Comparison of ENCODE assay signal across 2 cellular contexts in the genomic region with DNA sequence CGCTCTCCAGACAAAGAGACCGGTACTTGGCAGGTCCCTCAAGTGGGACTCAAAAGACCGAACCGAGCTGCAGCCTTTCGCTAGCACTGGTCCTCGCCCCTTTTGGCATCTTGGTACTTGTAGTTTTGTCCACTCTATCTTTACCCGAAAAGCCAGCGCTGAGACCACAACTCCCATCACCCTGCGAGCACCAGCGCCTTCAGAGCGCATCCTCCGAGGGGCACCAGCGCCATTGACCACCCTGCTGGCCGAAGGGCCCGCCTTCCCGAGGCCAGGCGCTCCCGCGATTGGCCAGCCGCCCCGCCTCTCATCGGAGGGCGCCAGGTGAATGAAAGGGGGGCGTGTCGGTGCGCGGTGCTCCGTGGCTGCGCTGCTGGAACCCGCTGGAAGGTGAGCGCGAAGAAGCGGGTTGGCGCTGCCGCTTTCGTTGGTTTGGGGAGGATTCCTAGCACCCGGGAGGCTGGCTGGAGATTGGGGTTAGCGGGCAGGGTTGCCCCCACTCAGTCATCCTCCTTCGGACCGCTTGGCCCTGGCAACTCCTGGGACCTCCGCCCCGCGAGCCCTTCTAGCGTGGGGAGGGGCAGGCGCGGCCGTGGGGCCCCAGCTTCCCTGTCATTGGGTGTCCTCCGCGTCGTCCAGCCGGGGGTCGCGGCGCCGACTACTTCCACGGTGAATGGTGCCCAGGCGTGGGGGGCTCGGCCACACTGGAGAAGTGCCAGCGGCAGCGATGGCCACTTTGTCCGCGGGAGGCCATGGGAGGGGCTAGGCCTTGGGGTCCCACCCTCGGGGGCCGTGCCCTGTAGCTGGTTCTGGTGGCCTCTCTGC.
A peak's percentile ranks its signal among the peaks of the same experiment; 100 is the strongest.
TF ChIP-seq lines count a peak whose summit lies in the region.

Gene ZBTB8B, plus strand, starts transcription at position 357 of the 825 bp plus-strand sequence. CDS start 5,553 bp downstream, outside the sequence.

TF ChIP-seq in IMR-90, 13 proteins besides CTCF, POLR2A, EP300 and RAD21:
- TF ChIP-seq CHD1 (IDR thresholded peaks at IDR 0.05; ENCODE audit: low read depth, low read length) = no peak
- no peak for TF ChIP-seq RCOR1 (IDR thresholded peaks at IDR 0.05; ENCODE audit: insufficient replicate concordance, low read length)
- TF ChIP-seq MAFK (IDR thresholded peaks at IDR 0.05; ENCODE audit: low read depth, low read length) = no peak
- TF ChIP-seq FOS (IDR thresholded peaks at IDR 0.05; ENCODE audit: low read depth, low read length) = no peak
- no peak for TF ChIP-seq NFE2L2 (IDR thresholded peaks at IDR 0.05; ENCODE audit: low read depth, low read length)
- no peak for TF ChIP-seq MXI1 (IDR thresholded peaks at IDR 0.05; ENCODE audit: borderline replicate concordance, low read depth, low read length)
- TF ChIP-seq SMC3 (IDR thresholded peaks at IDR 0.05; ENCODE audit: low read depth, low read length) = no peak
- TF ChIP-seq, protein P1, sequence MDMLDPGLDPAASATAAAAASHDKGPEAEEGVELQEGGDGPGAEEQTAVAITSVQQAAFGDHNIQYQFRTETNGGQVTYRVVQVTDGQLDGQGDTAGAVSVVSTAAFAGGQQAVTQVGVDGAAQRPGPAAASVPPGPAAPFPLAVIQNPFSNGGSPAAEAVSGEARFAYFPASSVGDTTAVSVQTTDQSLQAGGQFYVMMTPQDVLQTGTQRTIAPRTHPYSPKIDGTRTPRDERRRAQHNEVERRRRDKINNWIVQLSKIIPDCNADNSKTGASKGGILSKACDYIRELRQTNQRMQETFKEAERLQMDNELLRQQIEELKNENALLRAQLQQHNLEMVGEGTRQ (IDR thresholded peaks at IDR 0.05; ENCODE audit: low read depth, low read length) = no peak
- TF ChIP-seq BHLHE40 (IDR thresholded peaks at IDR 0.05; ENCODE audit: low read depth, low read length) = no peak
- no peak for TF ChIP-seq CEBPB (IDR thresholded peaks at IDR 0.05; ENCODE audit: low read depth, low read length)
- TF ChIP-seq ELK1 (IDR thresholded peaks at IDR 0.05; ENCODE audit: borderline replicate concordance, low read depth, low read length) = no peak
- no peak for TF ChIP-seq RFX5 (IDR thresholded peaks at IDR 0.05; ENCODE audit: low read depth, low read length)

TF ChIP-seq in SK-N-SH, 30 proteins besides CTCF, POLR2A, EP300 and RAD21 (continued from another document):
- peak; percentile 99 for TF ChIP-seq PBX3 (IDR thresholded peaks at IDR 0.05)
- TF ChIP-seq TAF1 (IDR thresholded peaks at IDR 0.05; ENCODE audit: borderline replicate concordance, low read depth, low read length) = no peak
- TF ChIP-seq, protein P2, sequence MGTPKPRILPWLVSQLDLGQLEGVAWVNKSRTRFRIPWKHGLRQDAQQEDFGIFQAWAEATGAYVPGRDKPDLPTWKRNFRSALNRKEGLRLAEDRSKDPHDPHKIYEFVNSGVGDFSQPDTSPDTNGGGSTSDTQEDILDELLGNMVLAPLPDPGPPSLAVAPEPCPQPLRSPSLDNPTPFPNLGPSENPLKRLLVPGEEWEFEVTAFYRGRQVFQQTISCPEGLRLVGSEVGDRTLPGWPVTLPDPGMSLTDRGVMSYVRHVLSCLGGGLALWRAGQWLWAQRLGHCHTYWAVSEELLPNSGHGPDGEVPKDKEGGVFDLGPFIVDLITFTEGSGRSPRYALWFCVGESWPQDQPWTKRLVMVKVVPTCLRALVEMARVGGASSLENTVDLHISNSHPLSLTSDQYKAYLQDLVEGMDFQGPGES (IDR thresholded peaks at IDR 0.05; ENCODE audit: low read depth, low read length) = no peak
- peak; percentile 70 for TF ChIP-seq NRF1 (IDR thresholded peaks at IDR 0.05; ENCODE audit: low read depth, low read length)
- no peak; the same call in 1 of the 2 replicates for TF ChIP-seq SIN3A (IDR thresholded peaks at IDR 0.05; ENCODE audit: borderline replicate concordance, low read depth, low read length)
- TF ChIP-seq EZH2phosphoT487 (IDR thresholded peaks at IDR 0.05; ENCODE audit: borderline replicate concordance, low read depth) = no peak
- TF ChIP-seq, protein P3, sequence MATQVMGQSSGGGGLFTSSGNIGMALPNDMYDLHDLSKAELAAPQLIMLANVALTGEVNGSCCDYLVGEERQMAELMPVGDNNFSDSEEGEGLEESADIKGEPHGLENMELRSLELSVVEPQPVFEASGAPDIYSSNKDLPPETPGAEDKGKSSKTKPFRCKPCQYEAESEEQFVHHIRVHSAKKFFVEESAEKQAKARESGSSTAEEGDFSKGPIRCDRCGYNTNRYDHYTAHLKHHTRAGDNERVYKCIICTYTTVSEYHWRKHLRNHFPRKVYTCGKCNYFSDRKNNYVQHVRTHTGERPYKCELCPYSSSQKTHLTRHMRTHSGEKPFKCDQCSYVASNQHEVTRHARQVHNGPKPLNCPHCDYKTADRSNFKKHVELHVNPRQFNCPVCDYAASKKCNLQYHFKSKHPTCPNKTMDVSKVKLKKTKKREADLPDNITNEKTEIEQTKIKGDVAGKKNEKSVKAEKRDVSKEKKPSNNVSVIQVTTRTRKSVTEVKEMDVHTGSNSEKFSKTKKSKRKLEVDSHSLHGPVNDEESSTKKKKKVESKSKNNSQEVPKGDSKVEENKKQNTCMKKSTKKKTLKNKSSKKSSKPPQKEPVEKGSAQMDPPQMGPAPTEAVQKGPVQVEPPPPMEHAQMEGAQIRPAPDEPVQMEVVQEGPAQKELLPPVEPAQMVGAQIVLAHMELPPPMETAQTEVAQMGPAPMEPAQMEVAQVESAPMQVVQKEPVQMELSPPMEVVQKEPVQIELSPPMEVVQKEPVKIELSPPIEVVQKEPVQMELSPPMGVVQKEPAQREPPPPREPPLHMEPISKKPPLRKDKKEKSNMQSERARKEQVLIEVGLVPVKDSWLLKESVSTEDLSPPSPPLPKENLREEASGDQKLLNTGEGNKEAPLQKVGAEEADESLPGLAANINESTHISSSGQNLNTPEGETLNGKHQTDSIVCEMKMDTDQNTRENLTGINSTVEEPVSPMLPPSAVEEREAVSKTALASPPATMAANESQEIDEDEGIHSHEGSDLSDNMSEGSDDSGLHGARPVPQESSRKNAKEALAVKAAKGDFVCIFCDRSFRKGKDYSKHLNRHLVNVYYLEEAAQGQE (IDR thresholded peaks at IDR 0.05; ENCODE audit: low read depth, low read length) = no peak
- no peak for TF ChIP-seq MEF2A (IDR thresholded peaks at IDR 0.05; ENCODE audit: borderline replicate concordance, low read depth)
- no peak for TF ChIP-seq RXRA (IDR thresholded peaks at IDR 0.05; ENCODE audit: borderline replicate concordance, low read depth)
- TF ChIP-seq ZBTB33 (IDR thresholded peaks at IDR 0.05; ENCODE audit: borderline replicate concordance, low read depth) = no peak
- TF ChIP-seq GABPA (IDR thresholded peaks at IDR 0.05; ENCODE audit: low read depth) = no peak
- TF ChIP-seq MXI1 (IDR thresholded peaks at IDR 0.05; ENCODE audit: low read depth, low read length) = peak; percentile 82
- TF ChIP-seq YY1 (IDR thresholded peaks at IDR 0.05; ENCODE audit: low read depth) = peak; percentile 71
- TF ChIP-seq CHD2 (IDR thresholded peaks at IDR 0.05; ENCODE audit: low read length, partially characterized antibody) = peak; percentile 68
- no peak for TF ChIP-seq NFIC (IDR thresholded peaks at IDR 0.05; ENCODE audit: borderline replicate concordance)
- no peak for TF ChIP-seq TEAD4 (IDR thresholded peaks at IDR 0.05; ENCODE audit: borderline replicate concordance, insufficient read depth)
